In the genomic region with DNA sequence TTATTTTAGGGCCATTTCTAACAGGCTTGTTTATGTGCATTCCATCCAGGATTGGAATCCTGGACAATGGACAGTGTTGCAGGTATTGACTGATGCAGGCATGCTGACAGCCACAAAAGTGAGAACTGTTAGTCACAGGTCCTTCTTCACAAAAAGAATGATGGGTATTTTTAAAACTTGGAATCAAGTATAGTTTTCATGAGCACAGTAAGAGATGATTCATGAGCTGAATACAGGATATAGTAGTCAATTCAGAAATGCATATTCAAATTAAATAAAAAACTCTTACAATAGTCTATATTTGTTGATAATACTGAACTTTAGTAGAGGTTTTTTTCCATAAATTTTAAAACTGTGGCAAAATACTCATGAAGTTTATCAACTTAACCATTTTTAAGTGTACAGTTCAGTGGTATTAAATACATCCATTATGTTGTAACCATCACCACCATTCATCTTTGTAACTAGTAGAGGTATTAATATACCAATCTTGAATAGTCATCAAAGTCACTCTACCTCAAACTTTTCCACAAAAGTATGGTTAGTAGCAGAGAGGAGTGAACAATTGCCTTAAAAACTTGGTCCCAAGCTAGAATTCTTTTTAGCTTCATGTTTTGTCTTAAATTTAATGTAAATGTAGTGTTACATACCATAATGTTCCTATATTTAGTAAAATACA, we compare ENCODE assay signal across 26 cellular contexts.
DNase-seq lines count a peak whose midpoint lies in the region; ATAC-seq, FAIRE-seq and TF ChIP-seq lines count a peak whose summit lies in the region.
"Had no signal": no experiment of that assay in that cellular context is flagged by ENCODE, and none has a peak within 500 bp of the region (broad histone marks: within the 10 kb centered on the region; RNA-seq: fewer than 3 reads in every experiment).

No MANE protein-coding gene starts in this region.

- BruUV-seq in endothelial cell of umbilical vein (replicated peaks; lab: Mats Ljungman, UMichigan): no TSS peak

- POLR2A ChIA-PET in endothelial cell of umbilical vein (lab: Charles Lee): no interaction called here

- H3K9me3 Mint-ChIP-seq in activated T-cell treated with anti-CD3 and anti-CD28 coated beads, Interleukin-2, amount 50 U/mL, for 4 hours: peaks cover 11% of the 10 kb centered on the region

- H4K20me1 ChIP-seq in GM23248 (ENCODE audit: insufficient read depth) (no peaks in the 10 kb centered on the region), endothelial cell of umbilical vein (replicated peaks; ENCODE audit: control insufficient read depth, extremely low read depth, insufficient read depth, low read length) (no peaks in the 10 kb centered on the region)

- no peak for TF ChIP-seq CTCF in endothelial cell of umbilical vein (IDR thresholded peaks at IDR 0.05; ENCODE audit: extremely low read depth in 1 of 2, insufficient read depth in 1 of 2, low read depth in 1 of 2, low read length in 2 of 2)
- TF ChIP-seq CTCF in psoas muscle (IDR thresholded peaks at IDR 0.05): no peak

- peaks cover 24% of the 10 kb centered on the region for H3K4me1 Mint-ChIP-seq in activated T-cell treated with anti-CD3 and anti-CD28 coated beads, Interleukin-2, amount 50 U/mL, for 4 hours (ENCODE audit: low read depth)
- H3K4me1 Mint-ChIP-seq: endodermal cell had no signal

- no peak for DNase-seq in activated T-cell treated with anti-CD3 and anti-CD28 coated beads, Interleukin-2, amount 50 U/mL, for 4 hours
- no peak for DNase-seq in activated T-cell treated with anti-CD3 and anti-CD28 coated beads, Interleukin-2, amount 50 U/mL, for 1 hour
- DNase-seq in GM23248: peak; percentile 42
- DNase-seq in endothelial cell of umbilical vein (ENCODE audit: low read depth, low spot score): no peak
- DNase-seq in psoas muscle: no peak
- no peak for DNase-seq in UCSD-AML1 (lab: John Stamatoyannopoulos, UW; ENCODE audit: unreplicated experiment)
- no peak for DNase-seq in central memory CD4-positive, alpha-beta T cell
- no peak for DNase-seq in ureter (ENCODE audit: low spot score)
- DNase-seq: activated CD4-positive, alpha-beta T cell treated with anti-CD3 and anti-CD28 coated beads for 4 hours; activated CD8-positive, alpha-beta memory T cell treated with anti-CD3 and anti-CD28 coated beads, Interleukin-2, amount 10 ng/mL, durations not matched to agents 7 days and 5 days; activated effector memory CD4-positive, alpha-beta T cell treated with anti-CD3 and anti-CD28 coated beads, Interleukin-2, amount 50 U/mL, for 16 hours; C1 segment of cervical spinal cord; cortex of kidney; DMS79 treated with DMSO at 0.1 percent for 48 hours; endodermal cell; kidney glomerular epithelial cell; NCI-H1092; NCI-H187; NCI-H526; Peyer's patch; stimulated activated CD8-positive, alpha-beta memory T cell treated with anti-CD3 and anti-CD28 coated beads, Interleukin-4, amount 100 ng/mL, for 48 hours had no signal

- in situ Hi-C loops in GM23248 (cut with MboI): loop anchor here (25.0 kb wide), 1 partner anchor 443 kb away; no protein-coding TSS in a partner anchor

- H3K4me1 ChIP-seq in GM23248 (ENCODE audit: insufficient read depth) (0 out of 2 replicates have a peak, but pooled peaks cover 7% of the 10 kb centered on the region), endothelial cell of umbilical vein (ENCODE audit: control insufficient read depth, extremely low read depth, insufficient read depth, low read length) (no peaks in the 10 kb centered on the region), psoas muscle (peaks cover 9% of the 10 kb centered on the region)
- H3K4me1 ChIP-seq: SJSA1 had no signal

- dilution Hi-C loops in endothelial cell of umbilical vein (cut with MboI; ENCODE audit: extremely low pct_ligation_motif_present, low sequenced_read_pairs): no loop called here

- CTCF ChIA-PET in endothelial cell of umbilical vein (lab: Charles Lee): interaction anchor here (1.0 kb wide), 1 partner anchor 9 kb away, joined by 5 read pairs; no protein-coding TSS in a partner anchor

- H3K4me3 Mint-ChIP-seq in activated T-cell treated with anti-CD3 and anti-CD28 coated beads, Interleukin-2, amount 50 U/mL, for 4 hours: no peak overlapping the region
- H3K4me3 Mint-ChIP-seq: activated CD8-positive, alpha-beta memory T cell treated with anti-CD3 and anti-CD28 coated beads, Interleukin-2, amount 10 ng/mL, durations not matched to agents 7 days and 5 days; endodermal cell had no signal

- no peak for TF ChIP-seq POLR2A in endothelial cell of umbilical vein (IDR thresholded peaks at IDR 0.05; ENCODE audit: low read depth, low read length)

- peaks cover 14% of the 10 kb centered on the region for H3K36me3 Mint-ChIP-seq in activated T-cell treated with anti-CD3 and anti-CD28 coated beads, Interleukin-2, amount 50 U/mL, for 4 hours (ENCODE audit: insufficient read depth)

- H3K27ac ChIP-seq in GM23248: no peak overlapping the region
- no peak overlapping the region for H3K27ac ChIP-seq in endothelial cell of umbilical vein (ENCODE audit: insufficient read depth, low read depth, low read length)
- no peak overlapping the region for H3K27ac ChIP-seq in psoas muscle
- H3K27ac ChIP-seq: Peyer's patch, SJSA1 had no signal

- no peak for FAIRE-seq in endothelial cell of umbilical vein (lab: Jason Lieb, UNC)
- FAIRE-seq: GM12891, TTC549 had no signal

- ATAC-seq in activated T-cell treated with anti-CD3 and anti-CD28 coated beads, Interleukin-2, amount 50 U/mL, for 4 hours: peak; percentile 95
- ATAC-seq in psoas muscle: peak; percentile 25 to 67 (median 52)
- ATAC-seq: activated CD8-positive, alpha-beta memory T cell treated with anti-CD3 and anti-CD28 coated beads, Interleukin-2, amount 10 ng/mL, durations not matched to agents 7 days and 5 days; sciatic nerve had no signal

- H3K27me3 ChIP-seq in GM23248 (replicated peaks; ENCODE audit: insufficient read depth) (no peaks in the 10 kb centered on the region), endothelial cell of umbilical vein (ENCODE audit: control insufficient read depth in 2 of 2, insufficient read depth in 2 of 2, low read length in 2 of 2) (no peaks in the 10 kb centered on the region), psoas muscle (ENCODE audit: insufficient read depth in 3 of 3, low read length in 2 of 3) (no peaks in the 10 kb centered on the region)
- H3K27me3 ChIP-seq: Peyer's patch, SJSA1 had no signal

- H3K9me3 ChIP-seq in GM23248 (ENCODE audit: low read depth) (no peaks in the 10 kb centered on the region), endothelial cell of umbilical vein (replicated peaks; ENCODE audit: control insufficient read depth, insufficient read depth, low read length) (no peaks in the 10 kb centered on the region), psoas muscle (peaks cover 10% of the 10 kb centered on the region)
- H3K9me3 ChIP-seq: Peyer's patch had no signal

- H3K36me3 ChIP-seq in GM23248 (ENCODE audit: low read depth): peaks cover 5% of the 10 kb centered on the region
- H3K36me3 ChIP-seq in endothelial cell of umbilical vein (ENCODE audit: control insufficient read depth in 2 of 2, extremely low read depth in 1 of 2, insufficient read depth in 2 of 2, low read length in 2 of 2): peaks cover 0 to 2% of the 10 kb centered on the region in 2 experiments
- H3K36me3 ChIP-seq in psoas muscle (ENCODE audit: insufficient read depth in 1 of 2, low read depth in 1 of 2): no peaks in the 10 kb centered on the region

- H3K9ac ChIP-seq in GM23248: no peak overlapping the region
- no peak overlapping the region for H3K9ac ChIP-seq in endothelial cell of umbilical vein (replicated peaks; ENCODE audit: extremely low read depth, insufficient read depth, low read length)

- peaks cover 96% of the 10 kb centered on the region for H3K79me2 ChIP-seq in GM23248 (ENCODE audit: insufficient read depth)
- H3K79me2 ChIP-seq in endothelial cell of umbilical vein (ENCODE audit: control insufficient read depth, insufficient read depth, low read length): peaks cover 10% of the 10 kb centered on the region

- no peaks in the 10 kb centered on the region for H3K27me3 Mint-ChIP-seq in activated T-cell treated with anti-CD3 and anti-CD28 coated beads, Interleukin-2, amount 50 U/mL, for 4 hours (ENCODE audit: low read depth)
- H3K27me3 Mint-ChIP-seq: activated CD8-positive, alpha-beta memory T cell treated with anti-CD3 and anti-CD28 coated beads, Interleukin-2, amount 10 ng/mL, durations not matched to agents 7 days and 5 days had no signal

- H3K9me2 ChIP-seq in GM23248 (ENCODE audit: insufficient read depth): no peaks in the 10 kb centered on the region

- H3K4me2 ChIP-seq in GM23248 (ENCODE audit: unreplicated experiment) (no peak overlapping the region), endothelial cell of umbilical vein (ENCODE audit: insufficient read depth, low read length) (no peak overlapping the region)

- H3F3A ChIP-seq in GM23248 (ENCODE audit: insufficient read depth): peaks cover 7% of the 10 kb centered on the region; the same call in 1 of the 2 replicates

- H3K4me3 ChIP-seq in GM23248 (no peak overlapping the region), endothelial cell of umbilical vein (replicated peaks in 1 of 3; ENCODE audit: insufficient read depth in 1 of 3, low read depth in 1 of 3, low read length in 3 of 3) (no peak overlapping the region), psoas muscle (no peak overlapping the region)
- H3K4me3 ChIP-seq: lung, Peyer's patch, SJSA1 had no signal

- intact Hi-C loops in endothelial cell of umbilical vein (cut with micrococcal nuclease) (no loop called here), psoas muscle (cut with DNase I) (no loop called here)

- no peaks in the 10 kb centered on the region for H3K9me1 ChIP-seq in endothelial cell of umbilical vein (replicated peaks; ENCODE audit: control insufficient read depth, extremely low read depth, insufficient read depth, low read length)

- H2AFZ ChIP-seq in GM23248 (no peak overlapping the region), endothelial cell of umbilical vein (ENCODE audit: low read depth, low read length) (no peak overlapping the region)

TF ChIP-seq in endothelial cell of umbilical vein, 7 proteins besides CTCF, POLR2A, EP300 and RAD21:
- TF ChIP-seq FOS (IDR thresholded peaks at IDR 0.05; ENCODE audit: borderline replicate concordance, insufficient read depth, low read length): peak; percentile 11
- TF ChIP-seq JUN (IDR thresholded peaks at IDR 0.05; ENCODE audit: borderline replicate concordance, insufficient read depth, insufficient read length, low read depth): no peak
